ENCODE assay signal across 9 cellular contexts in genomic region chr17:80008383-80008840, GRCh38. TPM values are rescaled to one million over a fixed set of nuclear protein-coding genes. Genes with fewer than 3 reads are reported as not detected.
DNase-seq lines count a peak whose midpoint lies in the region; ATAC-seq and TF ChIP-seq lines count a peak whose summit lies in the region.
"Had no signal": no experiment of that assay in that cellular context is flagged by ENCODE, and none has a peak within 500 bp of the region (broad histone marks: within the 10 kb centered on the region; RNA-seq: fewer than 3 reads in every experiment).

No MANE protein-coding gene starts in this region.

- peak overlapping the region; percentile 40 for H3K4me2 ChIP-seq in osteoblast (ENCODE audit: insufficient read depth, low read length)

- H3K9me3 Mint-ChIP-seq in activated T-helper 17 cell treated with anti-CD3 and anti-CD28 coated beads, Interleukin-2, amount 50 U/mL, for 72 hours: no peaks in the 10 kb centered on the region

- no peaks in the 10 kb centered on the region for H3K9me3 ChIP-seq in osteoblast (ENCODE audit: low read depth, low read length)
- H3K9me3 ChIP-seq in transverse colon: no peaks in the 10 kb centered on the region

- no peaks in the 10 kb centered on the region for H3K27me3 Mint-ChIP-seq in activated T-helper 17 cell treated with anti-CD3 and anti-CD28 coated beads, Interleukin-2, amount 50 U/mL, for 72 hours
- H3K27me3 Mint-ChIP-seq: activated naive CD8-positive, alpha-beta T cell had no signal

- no peaks in the 10 kb centered on the region for H3K27me3 ChIP-seq in osteoblast (ENCODE audit: insufficient read depth, low read length)
- no peaks in the 10 kb centered on the region for H3K27me3 ChIP-seq in transverse colon

- no peak overlapping the region for H3K4me3 Mint-ChIP-seq in activated T-helper 17 cell treated with anti-CD3 and anti-CD28 coated beads, Interleukin-2, amount 50 U/mL, for 72 hours
- H3K4me3 Mint-ChIP-seq: activated naive CD8-positive, alpha-beta T cell had no signal

- H3K79me2 ChIP-seq in osteoblast (ENCODE audit: insufficient read depth, low read length): no peaks in the 10 kb centered on the region

- H3K27ac Mint-ChIP-seq in activated T-helper 17 cell treated with anti-CD3 and anti-CD28 coated beads, Interleukin-2, amount 50 U/mL, for 72 hours: no peak overlapping the region
- H3K27ac Mint-ChIP-seq: activated naive CD8-positive, alpha-beta T cell had no signal

- no peak overlapping the region for H2AFZ ChIP-seq in osteoblast (ENCODE audit: low read length)

- TF ChIP-seq CTCF in fibroblast of villous mesenchyme (IDR thresholded peaks at IDR 0.05; ENCODE audit: insufficient read depth, low read depth, low read length) (peak; percentile 96), osteoblast (IDR thresholded peaks at IDR 0.05; ENCODE audit: extremely low read depth, low read depth, low read length) (peak; percentile 91), transverse colon (IDR thresholded peaks at IDR 0.05) (peak; percentile 93 to 97 (median 95))

- peaks cover 7% of the 10 kb centered on the region for H3K36me3 ChIP-seq in osteoblast (ENCODE audit: insufficient read depth, low read length)
- no peaks in the 10 kb centered on the region for H3K36me3 ChIP-seq in transverse colon

- intact Hi-C loops in transverse colon (cut with DNase I; ENCODE audit: low total_unique reads): loop anchor here (10.0 kb wide), 1 partner anchor 76 kb away; no protein-coding TSS in a partner anchor

- H3K27ac ChIP-seq in osteoblast (ENCODE audit: low read depth, low read length): no peak overlapping the region
- no peak overlapping the region for H3K27ac ChIP-seq in transverse colon

- 11% methylated on average over 17 of the region's 17 CpGs; no CpG with 5 or more reads in 1 of the 2 donors for WGBS in transverse colon (ENCODE audit: low coverage in 1 of 2), 2 donors

- TF ChIP-seq POLR2A in transverse colon (IDR thresholded peaks at IDR 0.05): no peak

- in situ Hi-C loops in transverse colon (cut with MboI; ENCODE audit: low pct_ligation_motif_present in 1 of 4, low pct_unique_long_range_greater_than_20kb in 1 of 4, low sequenced_read_pairs in 3 of 4): no loop called here

- ATAC-seq in activated T-helper 17 cell treated with anti-CD3 and anti-CD28 coated beads, Interleukin-2, amount 50 U/mL, for 72 hours (replicated peaks): peak; percentile 90
- ATAC-seq in GM18858 (IDR thresholded peaks at IDR 0.05; ENCODE audit: unreplicated experiment): no peak

- H3K4me1 ChIP-seq in osteoblast (ENCODE audit: insufficient read depth, low read length) (peaks cover 4% of the 10 kb centered on the region), transverse colon (peaks cover 4 to 13% (median 8%) of the 10 kb centered on the region in 4 donors)

- no peaks in the 10 kb centered on the region for H3K36me3 Mint-ChIP-seq in activated T-helper 17 cell treated with anti-CD3 and anti-CD28 coated beads, Interleukin-2, amount 50 U/mL, for 72 hours (ENCODE audit: low read depth)
- H3K36me3 Mint-ChIP-seq: activated naive CD8-positive, alpha-beta T cell had no signal

- DNase-seq in DMS79 (lab: John Stamatoyannopoulos, UW): peak; percentile 71
- peak; percentile 62 for DNase-seq in M059J (ENCODE audit: low read depth)
- DNase-seq in SHP77 (lab: John Stamatoyannopoulos, UW): peak; percentile 79 to 86
- DNase-seq in fibroblast of villous mesenchyme (ENCODE audit: low read depth): peak; percentile 64
- DNase-seq in osteoblast (ENCODE audit: insufficient read length, low spot score, missing footprints): peak; percentile 98
- peak; percentile 86 for DNase-seq in transverse colon

- peaks cover 37% of the 10 kb centered on the region for H4K20me1 ChIP-seq in osteoblast (ENCODE audit: insufficient read depth, low read length)

- TF ChIP-seq EP300 in transverse colon (IDR thresholded peaks at IDR 0.05; ENCODE audit: low read depth): no peak

- H3K4me3 ChIP-seq in fibroblast of villous mesenchyme (ENCODE audit: low read depth, low read length) (no peak overlapping the region), osteoblast (ENCODE audit: insufficient read depth, low read length) (no peak overlapping the region), transverse colon (no peak overlapping the region)

- peaks cover 5% of the 10 kb centered on the region for H3K4me1 Mint-ChIP-seq in activated T-helper 17 cell treated with anti-CD3 and anti-CD28 coated beads, Interleukin-2, amount 50 U/mL, for 72 hours

RNA-seq across cellular contexts. Expression of gene TBC1D16, which starts 27.3 kb away (rescaled TPM):
- 9.3 and 15.3 TPM in 2 replicates for total RNA-seq in M059J (2014; rRNA removed; shearing (Covaris generic))
- 1 to 10 TPM; 1.6 to 1.8 TPM for total RNA-seq in activated T-helper 17 cell treated with anti-CD3 and anti-CD28 coated beads, Interleukin-2, amount 50 U/mL, for 72 hours
- total RNA-seq in fibroblast of villous mesenchyme (32.8 and 44.8 TPM in 2 replicates), osteoblast (63.1 and 68.8 TPM in 2 replicates), transverse colon (10 to 100 TPM; 12.3 to 22.4 (median 18.1) TPM)

RNA-seq across cellular contexts. Expression of gene CCDC40, which starts 28.0 kb away (rescaled TPM):
- total RNA-seq in M059J (2014; rRNA removed; shearing (Covaris generic)): 0.94 and 1.3 TPM in 2 replicates
- total RNA-seq in activated T-helper 17 cell treated with anti-CD3 and anti-CD28 coated beads, Interleukin-2, amount 50 U/mL, for 72 hours: under 1 TPM in 1 of 2 donors, not detected in 1; 0.69 TPM
- total RNA-seq in fibroblast of villous mesenchyme: 3.2 and 6.9 TPM in 2 replicates
- 8.3 and 11.8 TPM in 2 replicates for total RNA-seq in osteoblast
- total RNA-seq in transverse colon: 1 to 10 TPM in 3 of 4 donors, under 1 TPM in 1; 0.75 to 2.8 (median 2.0) TPM
